Comparison of ENCODE assay signal across 34 cellular contexts in genomic region chr2:196618661-196619060, GRCh38.
"Had no signal": no experiment of that assay in that cellular context is flagged by ENCODE, and none has a peak within 500 bp of the region (broad histone marks: within the 10 kb centered on the region; RNA-seq: fewer than 3 reads in every experiment).

No MANE protein-coding gene starts in this region.

- H3K9me3 ChIP-seq: ascending aorta had no signal

- H3K27ac ChIP-seq: ascending aorta, cardiac muscle cell, VCaP had no signal

- H3K4me1 Mint-ChIP-seq: activated B cell treated with CpG ODN at 0.5 μM for 24 hours; activated CD4-positive, alpha-beta T cell treated with anti-CD3 and anti-CD28 coated beads, Interleukin-2, amount 10 ng/mL, durations not matched to agents 24 days and 14 days; activated naive CD4-positive, alpha-beta T cell treated with anti-CD3 and anti-CD28 coated beads, Interleukin-2, amount 10 ng/mL, durations not matched to agents 7 days and 5 days; activated naive CD4-positive, alpha-beta T cell treated with anti-CD3 and anti-CD28 coated beads, Interleukin-2, amount 50 U/mL, for 24 hours; activated naive CD8-positive, alpha-beta T cell treated with anti-CD3 and anti-CD28 coated beads, Interleukin-2, amount 10 ng/mL, durations not matched to agents 7 days and 5 days; activated naive CD8-positive, alpha-beta T cell treated with anti-CD3 and anti-CD28 coated beads, Interleukin-2, amount 50 U/mL, for 24 hours; brain; central memory CD8-positive, alpha-beta T cell had no signal

- H3K9me3 Mint-ChIP-seq: activated CD4-positive, alpha-beta memory T cell treated with anti-CD3 and anti-CD28 coated beads for 36 hours; activated CD8-positive, alpha-beta T cell treated with anti-CD3 and anti-CD28 coated beads for 36 hours; activated naive CD4-positive, alpha-beta T cell treated with anti-CD3 and anti-CD28 coated beads, Interleukin-2, amount 10 ng/mL, durations not matched to agents 7 days and 5 days; activated naive CD4-positive, alpha-beta T cell treated with anti-CD3 and anti-CD28 coated beads, Interleukin-2, amount 50 U/mL, for 24 hours; activated T-helper 2 cell treated with anti-CD3 and anti-CD28 coated beads, Interferon-gamma antibody, Interleukin-2, Interleukin-4, amounts not matched to agents 10 μg/mL and 5 μg/mL and 100 μg/mL, durations not matched to agents 14 hours and 24 hours and 36 hours; central memory CD8-positive, alpha-beta T cell; T-helper 1 cell treated with Interleukin-12 subunit alpha and Interleukin-12 subunit beta and Interleukin-4 antibody, amounts not matched to agents 30 μg/mL and 1 μg/mL, for 36 hours; T-helper 2 cell treated with Interferon-gamma antibody and Interleukin-4, amounts not matched to agents 5 μg/mL and 100 μg/mL, for 36 hours had no signal

- H3K27ac Mint-ChIP-seq: activated B cell treated with CpG ODN at 0.5 μM for 24 hours; activated CD4-positive, alpha-beta memory T cell treated with anti-CD3 and anti-CD28 coated beads for 36 hours; activated CD4-positive, alpha-beta T cell treated with anti-CD3 and anti-CD28 coated beads, Interleukin-2, amount 10 ng/mL, durations not matched to agents 24 days and 14 days; activated CD8-positive, alpha-beta T cell treated with anti-CD3 and anti-CD28 coated beads for 36 hours; activated naive CD4-positive, alpha-beta T cell treated with anti-CD3 and anti-CD28 coated beads, Interleukin-2, amount 10 ng/mL, durations not matched to agents 7 days and 5 days; activated naive CD4-positive, alpha-beta T cell treated with anti-CD3 and anti-CD28 coated beads, Interleukin-2, amount 50 U/mL, for 24 hours; activated naive CD8-positive, alpha-beta T cell; activated naive CD8-positive, alpha-beta T cell treated with anti-CD3 and anti-CD28 coated beads, Interleukin-2, amount 10 ng/mL, durations not matched to agents 7 days and 5 days; activated naive CD8-positive, alpha-beta T cell treated with anti-CD3 and anti-CD28 coated beads, Interleukin-2, amount 50 U/mL, for 24 hours; activated T-helper 2 cell treated with anti-CD3 and anti-CD28 coated beads, Interferon-gamma antibody, Interleukin-2, Interleukin-4, amounts not matched to agents 10 μg/mL and 5 μg/mL and 100 μg/mL, durations not matched to agents 14 hours and 24 hours and 36 hours; brain; T-helper 1 cell treated with Interleukin-12 subunit alpha and Interleukin-12 subunit beta and Interleukin-4 antibody, amounts not matched to agents 30 μg/mL and 1 μg/mL, for 36 hours; T-helper 2 cell treated with Interferon-gamma antibody and Interleukin-4, amounts not matched to agents 5 μg/mL and 100 μg/mL, for 36 hours had no signal

- H3K36me3 Mint-ChIP-seq: activated CD4-positive, alpha-beta memory T cell treated with anti-CD3 and anti-CD28 coated beads for 36 hours; activated naive CD4-positive, alpha-beta T cell treated with anti-CD3 and anti-CD28 coated beads, Interleukin-2, amount 10 ng/mL, durations not matched to agents 7 days and 5 days; activated naive CD4-positive, alpha-beta T cell treated with anti-CD3 and anti-CD28 coated beads, Interleukin-2, amount 50 U/mL, for 24 hours; activated naive CD8-positive, alpha-beta T cell treated with anti-CD3 and anti-CD28 coated beads, Interleukin-2, amount 10 ng/mL, durations not matched to agents 7 days and 5 days; brain had no signal

- H3K36me3 ChIP-seq: ascending aorta, cardiac muscle cell had no signal

- H3K4me3 ChIP-seq: ascending aorta, cardiac muscle cell had no signal

- H3K4me3 Mint-ChIP-seq: activated B cell treated with CpG ODN at 0.5 μM for 24 hours; activated CD4-positive, alpha-beta memory T cell treated with anti-CD3 and anti-CD28 coated beads for 36 hours; activated CD4-positive, alpha-beta T cell treated with anti-CD3 and anti-CD28 coated beads, Interleukin-2, amount 10 ng/mL, durations not matched to agents 24 days and 14 days; activated CD8-positive, alpha-beta T cell treated with anti-CD3 and anti-CD28 coated beads for 36 hours; activated naive CD4-positive, alpha-beta T cell treated with anti-CD3 and anti-CD28 coated beads, Interleukin-2, amount 10 ng/mL, durations not matched to agents 7 days and 5 days; activated naive CD4-positive, alpha-beta T cell treated with anti-CD3 and anti-CD28 coated beads, Interleukin-2, amount 50 U/mL, for 24 hours; activated naive CD8-positive, alpha-beta T cell; activated naive CD8-positive, alpha-beta T cell treated with anti-CD3 and anti-CD28 coated beads, Interleukin-2, amount 10 ng/mL, durations not matched to agents 7 days and 5 days; activated naive CD8-positive, alpha-beta T cell treated with anti-CD3 and anti-CD28 coated beads, Interleukin-2, amount 50 U/mL, for 24 hours; activated T-cell treated with anti-CD3 and anti-CD28 coated beads, Interleukin-2, amount 50 U/mL, for 4 hours; brain; central memory CD8-positive, alpha-beta T cell; T-helper 1 cell treated with Interleukin-12 subunit alpha and Interleukin-12 subunit beta and Interleukin-4 antibody, amounts not matched to agents 30 μg/mL and 1 μg/mL, for 36 hours; T-helper 2 cell treated with Interferon-gamma antibody and Interleukin-4, amounts not matched to agents 5 μg/mL and 100 μg/mL, for 36 hours had no signal

- H3K4me1 ChIP-seq: ascending aorta had no signal

- H3K27me3 ChIP-seq: ascending aorta, cardiac muscle cell had no signal

- DNase-seq: activated B cell treated with CpG ODN at 0.5 μM for 24 hours; activated CD4-positive, alpha-beta memory T cell treated with anti-CD3 and anti-CD28 coated beads for 36 hours; activated CD4-positive, alpha-beta T cell treated with anti-CD3 and anti-CD28 coated beads for 4 hours; activated CD4-positive, alpha-beta T cell treated with anti-CD3 and anti-CD28 coated beads, Interleukin-2, amount 10 ng/mL, durations not matched to agents 24 days and 14 days; activated CD4-positive, alpha-beta T cell treated with anti-CD3 and anti-CD28 coated beads, Interleukin-2, amount 50 U/mL, for 1 hour; activated CD4-positive, alpha-beta T cell treated with anti-CD3 and anti-CD28 coated beads, Interleukin-2, amount 50 U/mL, for 4 hours; activated CD4-positive, CD25-positive, alpha-beta regulatory T cell treated with anti-CD3 and anti-CD28 coated beads, Interleukin-2, amount 50 U/mL, for 72 hours; activated CD8-positive, alpha-beta memory T cell treated with anti-CD3 and anti-CD28 coated beads, Interleukin-2, amount 50 U/mL, for 4 hours; activated CD8-positive, alpha-beta T cell treated with anti-CD3 and anti-CD28 coated beads for 36 hours; activated effector memory CD4-positive, alpha-beta T cell treated with Interleukin-2 at 50 U/mL for 16 hours; activated gamma-delta T cell; activated naive CD4-positive, alpha-beta T cell treated with anti-CD3 and anti-CD28 coated beads, Interleukin-2, amount 10 ng/mL, durations not matched to agents 7 days and 5 days; activated naive CD4-positive, alpha-beta T cell treated with Interleukin-2 at 50 U/mL for 16 hours; activated naive CD8-positive, alpha-beta T cell treated with anti-CD3 and anti-CD28 coated beads, Interleukin-2, amount 10 ng/mL, durations not matched to agents 7 days and 5 days; activated naive CD8-positive, alpha-beta T cell treated with anti-CD3 and anti-CD28 coated beads, Interleukin-2, amount 50 U/mL, for 24 hours; activated T-cell treated with anti-CD3 and anti-CD28 coated beads for 4 hours; activated T-cell treated with anti-CD3 and anti-CD28 coated beads, Interleukin-2, amount 50 U/mL, for 1 hour; activated T-cell treated with anti-CD3 and anti-CD28 coated beads, Interleukin-2, amount 50 U/mL, for 4 hours; amygdala; anterior cingulate cortex; caudate nucleus; T-helper 1 cell; T-helper 2 cell; T-helper 9 cell had no signal

- ATAC-seq: activated CD8-positive, alpha-beta T cell treated with anti-CD3 and anti-CD28 coated beads for 36 hours; activated naive CD8-positive, alpha-beta T cell treated with anti-CD3 and anti-CD28 coated beads, Interleukin-2, amount 50 U/mL, for 24 hours; activated T-cell treated with anti-CD3 and anti-CD28 coated beads, Interleukin-2, amount 50 U/mL, for 4 hours had no signal
